28 cellular contexts compared by ENCODE assay signal in genomic region chr12:1063852-1064251, GRCh38.
"Had no signal": no experiment of that assay in that cellular context is flagged by ENCODE, and none has a peak within 500 bp of the region (broad histone marks: within the 10 kb centered on the region; RNA-seq: fewer than 3 reads in every experiment).

No MANE protein-coding gene starts in this region.

- FAIRE-seq: endometrium, islet of Langerhans, keratinocyte had no signal

- H3K27me3 ChIP-seq: dorsolateral prefrontal cortex, esophagus squamous epithelium, gastrocnemius medialis, heart right ventricle, left lung had no signal

- H3K27ac Mint-ChIP-seq: mesothelial cell of epicardium, naive B cell had no signal

- H3K4me3 Mint-ChIP-seq: mesothelial cell of epicardium; naive thymus-derived CD8-positive, alpha-beta T cell had no signal

- DNase-seq: dermis blood vessel endothelial cell; dorsolateral prefrontal cortex; effector CD4-positive, alpha-beta T cell; effector memory CD4-positive, alpha-beta T cell; erythroblast; esophagus squamous epithelium; foreskin fibroblast; foreskin melanocyte; gastrocnemius medialis; glutamatergic neuron; head of caudate nucleus; heart right ventricle; hippocampal formation; left cardiac atrium; left lung; left ventricle myocardium superior; lower lobe of right lung; mesenchymal stem cell; mucosa of descending colon; naive B cell; naive thymus-derived CD8-positive, alpha-beta T cell had no signal

- ATAC-seq: esophagus mucosa; gastrocnemius medialis; heart right ventricle; left cardiac atrium; left lung; left ventricle myocardium superior; lower lobe of right lung; mucosa of descending colon; naive thymus-derived CD8-positive, alpha-beta T cell had no signal

- H3K4me1 ChIP-seq: esophagus squamous epithelium, heart right ventricle, left lung, lower lobe of right lung had no signal

- H3K36me3 ChIP-seq: lower lobe of right lung had no signal

- H3K27me3 Mint-ChIP-seq: naive B cell; naive thymus-derived CD8-positive, alpha-beta T cell had no signal

- H3K27ac ChIP-seq: coronary artery, dorsolateral prefrontal cortex, epithelial cell of prostate, esophagus squamous epithelium, gastrocnemius medialis, heart right ventricle, left lung, lower lobe of right lung had no signal

- H3K4me1 Mint-ChIP-seq: mesothelial cell of epicardium had no signal

- H3K4me3 ChIP-seq: coronary artery, dorsolateral prefrontal cortex, esophagus squamous epithelium, gastrocnemius medialis, heart right ventricle, left lung, lower lobe of right lung, mucosa of descending colon had no signal
